In genomic region chr14:104932676-104933631, GRCh38 we compare ENCODE assay signal across 1 cellular context.
TF ChIP-seq lines count a peak whose summit lies in the region.

No MANE protein-coding gene starts in this region.

TF ChIP-seq in HepG2, 621 proteins besides CTCF, POLR2A, EP300 and RAD21 (continues in another document):
- TF ChIP-seq ZSCAN9 (CRISPR knock-in tag; IDR thresholded peaks at IDR 0.05; ENCODE audit: borderline replicate concordance) (no peak), TP53 (CRISPR knock-in tag; conservative IDR thresholded peaks at IDR 0.05) (no peak), KDM2A (CRISPR knock-in tag; IDR thresholded peaks at IDR 0.05; ENCODE audit: borderline replicate concordance, low read depth) (peak; percentile 62; the same call in 1 of the 2 replicates), WIZ (CRISPR knock-in tag; IDR thresholded peaks at IDR 0.05) (no peak), MTERF4 (CRISPR knock-in tag; IDR thresholded peaks at IDR 0.05) (no peak), ZSCAN25 (CRISPR knock-in tag; IDR thresholded peaks at IDR 0.05) (peak; percentile 88), IKZF1 (IDR thresholded peaks at IDR 0.05) (no peak), ZBTB26 (CRISPR knock-in tag; IDR thresholded peaks at IDR 0.05; ENCODE audit: borderline replicate concordance) (no peak), HNRNPK (IDR thresholded peaks at IDR 0.05; ENCODE audit: low read depth, low read length, poor library complexity, severe bottlenecking) (peak; percentile 60), ZNF687 (CRISPR knock-in tag; IDR thresholded peaks at IDR 0.05) (peak; percentile 30; the same call in 1 of the 2 replicates), PATZ1 (CRISPR knock-in tag; IDR thresholded peaks at IDR 0.05) (peak; percentile 44; the same call in 1 of the 2 replicates), THAP11 (CRISPR knock-in tag; IDR thresholded peaks at IDR 0.05) (peak; percentile 37; the same call in 1 of the 2 replicates), ARID4A (CRISPR knock-in tag; IDR thresholded peaks at IDR 0.05; ENCODE audit: borderline replicate concordance) (no peak; the same call in 1 of the 2 replicates), ELF1 (CRISPR knock-in tag; IDR thresholded peaks at IDR 0.05) (no peak), HNRNPLL (IDR thresholded peaks at IDR 0.05; ENCODE audit: low read depth, low read length, poor library complexity, severe bottlenecking) (peak; percentile 63), TAF1 (CRISPR knock-in tag; IDR thresholded peaks at IDR 0.05) (no peak), ZNF510 (CRISPR knock-in tag; IDR thresholded peaks at IDR 0.05; ENCODE audit: low read depth) (no peak), HMG20A (CRISPR knock-in tag; IDR thresholded peaks at IDR 0.05; ENCODE audit: borderline replicate concordance) (no peak), MAF1 (CRISPR knock-in tag; IDR thresholded peaks at IDR 0.05; ENCODE audit: borderline replicate concordance) (no peak), SUZ12 (IDR thresholded peaks at IDR 0.05; ENCODE audit: low read depth, low read length) (no peak), MYC (CRISPR knock-in tag; IDR thresholded peaks at IDR 0.05; ENCODE audit: borderline replicate concordance) (peak; percentile 24; the same call in 1 of the 2 replicates), FOXA3 (CRISPR knock-in tag; IDR thresholded peaks at IDR 0.05) (no peak), BRF2 (CRISPR knock-in tag; IDR thresholded peaks at IDR 0.05) (no peak), ZBTB40 (IDR thresholded peaks at IDR 0.05) (no peak), ZBTB40 (CRISPR knock-in tag; IDR thresholded peaks at IDR 0.05) (no peak)
- TF ChIP-seq, protein P1, sequence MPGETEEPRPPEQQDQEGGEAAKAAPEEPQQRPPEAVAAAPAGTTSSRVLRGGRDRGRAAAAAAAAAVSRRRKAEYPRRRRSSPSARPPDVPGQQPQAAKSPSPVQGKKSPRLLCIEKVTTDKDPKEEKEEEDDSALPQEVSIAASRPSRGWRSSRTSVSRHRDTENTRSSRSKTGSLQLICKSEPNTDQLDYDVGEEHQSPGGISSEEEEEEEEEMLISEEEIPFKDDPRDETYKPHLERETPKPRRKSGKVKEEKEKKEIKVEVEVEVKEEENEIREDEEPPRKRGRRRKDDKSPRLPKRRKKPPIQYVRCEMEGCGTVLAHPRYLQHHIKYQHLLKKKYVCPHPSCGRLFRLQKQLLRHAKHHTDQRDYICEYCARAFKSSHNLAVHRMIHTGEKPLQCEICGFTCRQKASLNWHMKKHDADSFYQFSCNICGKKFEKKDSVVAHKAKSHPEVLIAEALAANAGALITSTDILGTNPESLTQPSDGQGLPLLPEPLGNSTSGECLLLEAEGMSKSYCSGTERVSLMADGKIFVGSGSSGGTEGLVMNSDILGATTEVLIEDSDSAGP (CRISPR knock-in tag; IDR thresholded peaks at IDR 0.05; ENCODE audit: borderline replicate concordance) = peak; percentile 18; the same call in 1 of the 2 replicates
